In genomic region chr2:71631411-71631931, GRCh38 we compare ENCODE assay signal across 18 cellular contexts.
DNase-seq lines count a peak whose midpoint lies in the region; ATAC-seq and TF ChIP-seq lines count a peak whose summit lies in the region.
"Had no signal": no experiment of that assay in that cellular context is flagged by ENCODE, and none has a peak within 500 bp of the region (broad histone marks: within the 10 kb centered on the region; RNA-seq: fewer than 3 reads in every experiment).

No MANE protein-coding gene starts in this region.

- no peaks in the 10 kb centered on the region for H3F3A ChIP-seq in neural progenitor cell (ENCODE audit: low read depth)

- WGBS in IMR-90 (ENCODE audit: extremely low coverage in 2 of 2, insufficient read length in 1 of 2), 2 experiments, result 28% methylated on average over 2 of the region's 14 CpGs; no CpG with 5 or more reads in 1 of the 2 experiments

- dilution Hi-C loops in IMR-90 (cut with HindIII; ENCODE audit: low sequenced_read_pairs, unreplicated experiment), result no loop called here

- no peak overlapping the region for H3K23ac ChIP-seq in IMR-90 (ENCODE audit: low read depth, low read length)

- BruUV-seq in IMR-90 (replicated peaks; lab: Mats Ljungman, UMichigan), result no TSS peak

- peaks cover 18% of the 10 kb centered on the region for H3K27me3 ChIP-seq in IMR-90 (ENCODE audit: control insufficient read depth, insufficient read depth, low read length)
- no peaks in the 10 kb centered on the region for H3K27me3 ChIP-seq in neural progenitor cell
- H3K27me3 ChIP-seq: BLaER1, colonic mucosa had no signal

- no peak for TF ChIP-seq RAD21 in IMR-90 (IDR thresholded peaks at IDR 0.05; ENCODE audit: low read length)

- no peak overlapping the region for H2BK20ac ChIP-seq in IMR-90 (ENCODE audit: low read depth, low read length)

- H3K27me3 Mint-ChIP-seq in neural progenitor cell (ENCODE audit: insufficient read depth, low read depth), result peaks cover 8% of the 10 kb centered on the region
- H3K27me3 Mint-ChIP-seq: progenitor cell of endocrine pancreas had no signal

- H3K4me3 ChIP-seq in IMR-90 (ENCODE audit: insufficient read depth, low read depth, low read length) (no peak overlapping the region), choroid plexus epithelial cell (ENCODE audit: low read depth, low read length) (peak overlapping the region; percentile 44), neural progenitor cell (no peak overlapping the region)
- H3K4me3 ChIP-seq: BLaER1, colonic mucosa had no signal

- H2BK120ac ChIP-seq in IMR-90 (ENCODE audit: low read depth, low read length), result no peak overlapping the region

- H2AK5ac ChIP-seq in IMR-90 (ENCODE audit: low read depth, low read length), result no peak overlapping the region

- CTCF ChIA-PET in IMR-90 (lab: Yijun Ruan, JAX), result no interaction called here

- H2BK15ac ChIP-seq in IMR-90 (ENCODE audit: low read depth, low read length), result no peak overlapping the region

- H3K4me1 Mint-ChIP-seq in neural progenitor cell, result peaks cover 7% of the 10 kb centered on the region
- H3K4me1 Mint-ChIP-seq: activated naive CD4-positive, alpha-beta T cell treated with anti-CD3 and anti-CD28 coated beads, Interleukin-2, amount 50 U/mL, for 24 hours; immature natural killer cell had no signal

- H3K36me3 Mint-ChIP-seq in neural progenitor cell, result no peaks in the 10 kb centered on the region
- H3K36me3 Mint-ChIP-seq: immature natural killer cell had no signal

- H4K8ac ChIP-seq in IMR-90 (ENCODE audit: low read depth in 2 of 2, low read length in 2 of 2), result no peak overlapping the region

- H3K4me2 ChIP-seq in IMR-90 (ENCODE audit: low read depth, low read length), result no peak overlapping the region; the same call in 1 of the 2 replicates
- H3K4me2 ChIP-seq in neural progenitor cell, result peak overlapping the region; percentile 17
- H3K4me2 ChIP-seq: BLaER1 had no signal

- no peak overlapping the region for H3K9ac ChIP-seq in IMR-90 (ENCODE audit: low read depth, low read length)
- H3K9ac ChIP-seq in neural progenitor cell, result no peak overlapping the region
- H3K9ac ChIP-seq: BLaER1 had no signal

- TF ChIP-seq POLR2A in IMR-90 (IDR thresholded peaks at IDR 0.05; ENCODE audit: low read depth, low read length), result no peak

- intact Hi-C loops in IMR-90 (cut with micrococcal nuclease), result no loop called here

- no peak overlapping the region for H3K27ac Mint-ChIP-seq in neural progenitor cell
- H3K27ac Mint-ChIP-seq: activated naive CD4-positive, alpha-beta T cell treated with anti-CD3 and anti-CD28 coated beads, Interleukin-2, amount 50 U/mL, for 24 hours; immature natural killer cell; progenitor cell of endocrine pancreas had no signal

- no peak overlapping the region for H3K4ac ChIP-seq in IMR-90 (ENCODE audit: low read depth, low read length)

- in situ Hi-C loops in IMR-90 (cut with MboI; ENCODE audit: low sequenced_read_pairs), result no loop called here

- peak; percentile 75 for DNase-seq in AG20443 (ENCODE audit: low spot score)
- no peak for DNase-seq in IMR-90
- peak; percentile 37 for DNase-seq in choroid plexus epithelial cell (ENCODE audit: low read depth)
- DNase-seq in neural progenitor cell (ENCODE audit: low spot score), result no peak
- no peak for DNase-seq in glomerular visceral epithelial cell (ENCODE audit: extremely low spot score)
- DNase-seq in dermis blood vessel endothelial cell, result no peak
- DNase-seq: colonic mucosa; DMS79; immature natural killer cell; KBM-7; NCI-H2029 treated with DMSO at 0.1 percent for 48 hours; SHP77; stimulated activated CD4-positive, alpha-beta T cell treated with anti-CD3 and anti-CD28 coated beads, Interleukin-4, amount 100 ng/mL, for 1 hour had no signal

- no peak overlapping the region for H3K18ac ChIP-seq in IMR-90 (ENCODE audit: low read depth, low read length)

- no peaks in the 10 kb centered on the region for H3K79me1 ChIP-seq in IMR-90 (ENCODE audit: low read depth in 1 of 2, low read length in 2 of 2)

- H3K27ac ChIP-seq in IMR-90 (ENCODE audit: insufficient read depth, low read length), result no peak overlapping the region
- H3K27ac ChIP-seq in neural progenitor cell, result no peak overlapping the region
- H3K27ac ChIP-seq: BLaER1, colonic mucosa had no signal

- ATAC-seq in IMR-90 (ENCODE audit: low read depth) (no peak), GM19035 (IDR thresholded peaks at IDR 0.05; ENCODE audit: unreplicated experiment) (no peak), GM21576 (IDR thresholded peaks at IDR 0.05; ENCODE audit: unreplicated experiment) (no peak)

- H4K5ac ChIP-seq in IMR-90 (ENCODE audit: low read depth, low read length), result no peak overlapping the region

- TF ChIP-seq CTCF in IMR-90 (conservative IDR thresholded peaks at IDR 0.05; ENCODE audit: low read depth, low read length), result no peak
- TF ChIP-seq CTCF in choroid plexus epithelial cell (conservative IDR thresholded peaks at IDR 0.05; ENCODE audit: low read depth, low read length), result no peak
- TF ChIP-seq CTCF in neural progenitor cell (IDR thresholded peaks at IDR 0.05), result no peak

- no peak overlapping the region for H3K4me3 Mint-ChIP-seq in neural progenitor cell
- H3K4me3 Mint-ChIP-seq: activated naive CD4-positive, alpha-beta T cell treated with anti-CD3 and anti-CD28 coated beads, Interleukin-2, amount 50 U/mL, for 24 hours; immature natural killer cell had no signal

- H2AK9ac ChIP-seq in IMR-90 (replicated peaks; ENCODE audit: low read depth, low read length, poor library complexity), result no peak overlapping the region

- no peaks in the 10 kb centered on the region for H3K9me3 Mint-ChIP-seq in neural progenitor cell
- H3K9me3 Mint-ChIP-seq: activated naive CD4-positive, alpha-beta T cell treated with anti-CD3 and anti-CD28 coated beads, Interleukin-2, amount 50 U/mL, for 24 hours had no signal

- no peaks in the 10 kb centered on the region for H3K79me2 ChIP-seq in neural progenitor cell (ENCODE audit: low read depth)

- POLR2A ChIA-PET in IMR-90 (lab: Charles Lee; ENCODE audit: unreplicated experiment), result no interaction called here

- no peak overlapping the region for H4K91ac ChIP-seq in IMR-90 (ENCODE audit: insufficient read depth, low read depth, low read length)

- H3K4me1 ChIP-seq in IMR-90 (ENCODE audit: control insufficient read depth, insufficient read depth, low read length) (no peaks in the 10 kb centered on the region), neural progenitor cell (peaks cover 6% of the 10 kb centered on the region)
- H3K4me1 ChIP-seq: BLaER1, colonic mucosa had no signal

- H3K9me1 ChIP-seq in IMR-90 (ENCODE audit: insufficient read depth, low read length), result no peaks in the 10 kb centered on the region

- H3K56ac ChIP-seq in IMR-90 (ENCODE audit: extremely low read depth, insufficient read depth, low read length), result no peak overlapping the region

- no peak overlapping the region for H2BK5ac ChIP-seq in IMR-90 (ENCODE audit: low read depth, low read length, poor library complexity, severe bottlenecking)

- H4K20me1 ChIP-seq in IMR-90 (ENCODE audit: insufficient read depth, low read length), result no peaks in the 10 kb centered on the region
- H4K20me1 ChIP-seq in neural progenitor cell (ENCODE audit: low read depth), result no peaks in the 10 kb centered on the region
- H4K20me1 ChIP-seq: BLaER1 had no signal

- no peaks in the 10 kb centered on the region for H3K36me3 ChIP-seq in IMR-90 (ENCODE audit: control insufficient read depth, insufficient read depth, low read length)
- H3K36me3 ChIP-seq in neural progenitor cell, result no peaks in the 10 kb centered on the region
- H3K36me3 ChIP-seq: BLaER1, colonic mucosa had no signal

- no peaks in the 10 kb centered on the region for H3K9me3 ChIP-seq in IMR-90 (ENCODE audit: control insufficient read depth, insufficient read depth, low read length)
- no peaks in the 10 kb centered on the region for H3K9me3 ChIP-seq in neural progenitor cell (ENCODE audit: low read depth)
- H3K9me3 ChIP-seq: BLaER1, colonic mucosa had no signal

- H2AFZ ChIP-seq in IMR-90 (replicated peaks; ENCODE audit: low read length, poor library complexity), result peak overlapping the region; percentile 32
- H2AFZ ChIP-seq in neural progenitor cell (replicated peaks), result peak overlapping the region; percentile 9

- H3K14ac ChIP-seq in IMR-90 (replicated peaks; ENCODE audit: low read depth, low read length), result no peak overlapping the region

TF ChIP-seq in IMR-90, 13 proteins besides CTCF, POLR2A, EP300 and RAD21:
- TF ChIP-seq RCOR1 (IDR thresholded peaks at IDR 0.05; ENCODE audit: insufficient replicate concordance, low read length), result no peak
- TF ChIP-seq CEBPB (IDR thresholded peaks at IDR 0.05; ENCODE audit: low read depth, low read length), result no peak
- no peak for TF ChIP-seq SMC3 (IDR thresholded peaks at IDR 0.05; ENCODE audit: low read depth, low read length)
- TF ChIP-seq USF2 (IDR thresholded peaks at IDR 0.05; ENCODE audit: low read depth, low read length), result no peak
- TF ChIP-seq MAFK (IDR thresholded peaks at IDR 0.05; ENCODE audit: low read depth, low read length), result no peak
- TF ChIP-seq MXI1 (IDR thresholded peaks at IDR 0.05; ENCODE audit: borderline replicate concordance, low read depth, low read length), result no peak
- no peak for TF ChIP-seq BHLHE40 (IDR thresholded peaks at IDR 0.05; ENCODE audit: low read depth, low read length)
- TF ChIP-seq MAZ (IDR thresholded peaks at IDR 0.05; ENCODE audit: borderline replicate concordance, low read depth, low read length), result no peak

Comparison
In these comparisons a context has a peak if more than half of its experiments do, and no peak if none do; other contexts are left out.
1. DNase-seq: peak in AG20443 (single experiment) and choroid plexus epithelial cell (single experiment); none in IMR-90 (single experiment), neural progenitor cell (single experiment), glomerular visceral epithelial cell (single experiment) and dermis blood vessel endothelial cell (single experiment).